In the genomic region with DNA sequence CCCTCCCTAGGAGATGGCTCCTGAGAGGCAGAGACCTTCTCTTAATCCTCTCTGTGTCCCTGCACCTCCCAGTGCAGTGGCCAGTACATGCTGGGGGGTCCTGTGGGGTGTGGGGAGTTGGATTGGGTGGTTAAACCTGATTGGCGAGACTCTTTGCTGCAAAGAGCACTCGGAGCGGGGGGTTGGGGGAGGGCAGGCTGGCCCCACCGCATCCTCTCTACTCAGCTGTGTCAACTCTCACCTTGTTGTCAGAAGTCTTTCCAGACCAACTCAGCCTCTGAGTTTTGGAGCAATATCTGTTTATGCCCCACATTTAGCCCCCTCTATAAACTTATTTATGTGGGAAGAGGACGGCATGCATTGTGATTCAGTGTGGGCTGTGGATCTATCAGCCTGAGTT, we compare ENCODE assay signal across 19 cellular contexts. TPM values are rescaled to one million over a fixed set of nuclear protein-coding genes. Genes with fewer than 3 reads are reported as not detected.
DNase-seq lines count a peak whose midpoint lies in the region; ATAC-seq and TF ChIP-seq lines count a peak whose summit lies in the region.
"Had no signal": no experiment of that assay in that cellular context is flagged by ENCODE, and none has a peak within 500 bp of the region (broad histone marks: within the 10 kb centered on the region; RNA-seq: fewer than 3 reads in every experiment).

No MANE protein-coding gene starts in this region.

- no peak overlapping the region for H3K4me3 Mint-ChIP-seq in GM23338
- H3K4me3 Mint-ChIP-seq in activated CD4-positive, alpha-beta T cell treated with anti-CD3 and anti-CD28 coated beads, Interleukin-2, amount 10 ng/mL, durations not matched to agents 7 days and 5 days: peak overlapping the region; percentile 43
- H3K4me3 Mint-ChIP-seq in activated naive CD8-positive, alpha-beta T cell: peak overlapping the region; percentile 64
- H3K4me3 Mint-ChIP-seq: activated B cell treated with CpG ODN at 0.5 μM for 24 hours had no signal

- peaks cover 45% of the 10 kb centered on the region for H3K79me1 ChIP-seq in trophoblast cell (ENCODE audit: low read length)

- ATAC-seq in GM23338 (no peak; the same call in 2 of the 3 replicates), Right ventricle myocardium inferior (no peak)
- ATAC-seq: SK-N-SH treated with all-trans-retinoic acid at 6 μM for 48 hours had no signal

- no peak overlapping the region for H3K27ac Mint-ChIP-seq in GM23338
- peak overlapping the region; percentile 93 for H3K27ac Mint-ChIP-seq in activated CD4-positive, alpha-beta T cell treated with anti-CD3 and anti-CD28 coated beads, Interleukin-2, amount 10 ng/mL, durations not matched to agents 7 days and 5 days
- peak overlapping the region; percentile 93 for H3K27ac Mint-ChIP-seq in activated naive CD8-positive, alpha-beta T cell
- H3K27ac Mint-ChIP-seq: activated B cell treated with CpG ODN at 0.5 μM for 24 hours had no signal

- H3K9me3 Mint-ChIP-seq in GM23338: no peaks in the 10 kb centered on the region; the same call in 2 of the 3 replicates
- peaks cover 3% of the 10 kb centered on the region for H3K9me3 Mint-ChIP-seq in activated CD4-positive, alpha-beta T cell treated with anti-CD3 and anti-CD28 coated beads, Interleukin-2, amount 10 ng/mL, durations not matched to agents 7 days and 5 days
- H3K9me3 Mint-ChIP-seq in activated naive CD8-positive, alpha-beta T cell (ENCODE audit: low read depth): no peaks in the 10 kb centered on the region
- H3K9me3 Mint-ChIP-seq: activated B cell treated with CpG ODN at 0.5 μM for 24 hours had no signal

- peak overlapping the region; percentile 84 for H3K14ac ChIP-seq in trophoblast cell (ENCODE audit: low read length)

- no peak for TF ChIP-seq CTCF in GM23338 (conservative IDR thresholded peaks at IDR 0.05; ENCODE audit: low read depth in 2 of 2)

- H4K8ac ChIP-seq in trophoblast cell (ENCODE audit: low read depth, low read length): peak overlapping the region; percentile 83

- H3K79me2 ChIP-seq in GM23338 (replicated peaks; ENCODE audit: insufficient read depth): no peaks in the 10 kb centered on the region
- peaks cover 9% of the 10 kb centered on the region for H3K79me2 ChIP-seq in trophoblast cell (ENCODE audit: control insufficient read depth, insufficient read depth, low read length, poor library complexity)

- peak overlapping the region; percentile 97 for H2BK12ac ChIP-seq in trophoblast cell (ENCODE audit: low read length)

- H3K4ac ChIP-seq in trophoblast cell (ENCODE audit: low read depth, low read length): peak overlapping the region; percentile 65

- H2AK5ac ChIP-seq in trophoblast cell (ENCODE audit: low read length): peak overlapping the region; percentile 98

- H3K18ac ChIP-seq in trophoblast cell (ENCODE audit: low read length): peak overlapping the region; percentile 32

- H2BK5ac ChIP-seq in trophoblast cell (ENCODE audit: low read depth, low read length, poor library complexity): peak overlapping the region; percentile 98

- peak overlapping the region; percentile 99 for H4K91ac ChIP-seq in trophoblast cell (ENCODE audit: low read depth, low read length)

- peaks cover 17% of the 10 kb centered on the region for H3K4me1 Mint-ChIP-seq in GM23338
- H3K4me1 Mint-ChIP-seq in activated CD4-positive, alpha-beta T cell treated with anti-CD3 and anti-CD28 coated beads, Interleukin-2, amount 10 ng/mL, durations not matched to agents 7 days and 5 days: peaks cover 96% of the 10 kb centered on the region
- H3K4me1 Mint-ChIP-seq in activated naive CD8-positive, alpha-beta T cell (ENCODE audit: low read depth): peaks cover 97% of the 10 kb centered on the region

- no peaks in the 10 kb centered on the region for H3K27me3 Mint-ChIP-seq in GM23338 (ENCODE audit: insufficient read depth, low read depth, poor library complexity)
- H3K27me3 Mint-ChIP-seq in activated CD4-positive, alpha-beta T cell treated with anti-CD3 and anti-CD28 coated beads, Interleukin-2, amount 10 ng/mL, durations not matched to agents 7 days and 5 days: no peaks in the 10 kb centered on the region
- no peaks in the 10 kb centered on the region for H3K27me3 Mint-ChIP-seq in activated naive CD8-positive, alpha-beta T cell
- H3K27me3 Mint-ChIP-seq: activated B cell treated with CpG ODN at 0.5 μM for 24 hours had no signal

- H3K27me3 ChIP-seq in GM23338 (ENCODE audit: insufficient read depth): no peaks in the 10 kb centered on the region
- no peaks in the 10 kb centered on the region for H3K27me3 ChIP-seq in trophoblast cell (ENCODE audit: insufficient read depth, low read length)

- no peaks in the 10 kb centered on the region for H3K9me3 ChIP-seq in trophoblast cell (ENCODE audit: insufficient read depth, low read depth, low read length)
- H3K9me3 ChIP-seq: BE2C had no signal

- POLR2A ChIA-PET in activated CD4-positive, alpha-beta T cell treated with anti-CD3 and anti-CD28 coated beads, Interleukin-2, amount 10 ng/mL, durations not matched to agents 7 days and 5 days (lab: Charles Lee): interaction anchor here (0.8 to 1.3 kb wide), 2 partner anchors 44 to 46 kb away, joined by 3 read pairs; no protein-coding TSS in a partner anchor

- H3K36me3 Mint-ChIP-seq in GM23338 (ENCODE audit: low read depth): no peaks in the 10 kb centered on the region
- peaks cover 6% of the 10 kb centered on the region for H3K36me3 Mint-ChIP-seq in activated CD4-positive, alpha-beta T cell treated with anti-CD3 and anti-CD28 coated beads, Interleukin-2, amount 10 ng/mL, durations not matched to agents 7 days and 5 days (ENCODE audit: low read depth)
- no peaks in the 10 kb centered on the region for H3K36me3 Mint-ChIP-seq in activated naive CD8-positive, alpha-beta T cell

- H2BK120ac ChIP-seq in trophoblast cell (ENCODE audit: insufficient read depth, low read length, poor library complexity): peak overlapping the region; percentile 99

- H4K12ac ChIP-seq in trophoblast cell (ENCODE audit: low read depth, low read length): no peak overlapping the region

- peaks cover 7% of the 10 kb centered on the region for H3K4me1 ChIP-seq in GM23338 (ENCODE audit: insufficient read depth)
- H3K4me1 ChIP-seq in trophoblast cell (ENCODE audit: control insufficient read depth in 1 of 2, insufficient read depth in 2 of 2, low read length in 2 of 2): peaks cover 40 to 47% of the 10 kb centered on the region in 2 experiments
- H3K4me1 ChIP-seq: BE2C had no signal

- DNase-seq in GM23338 (ENCODE audit: low spot score): no peak
- DNase-seq in activated CD4-positive, alpha-beta T cell treated with anti-CD3 and anti-CD28 coated beads, Interleukin-2, amount 10 ng/mL, durations not matched to agents 7 days and 5 days: peak; percentile 64
- DNase-seq in trophoblast cell: no peak
- DNase-seq in NCI-H2029 treated with DMSO at 0.1 percent for 48 hours (lab: John Stamatoyannopoulos, UW): no peak
- no peak for DNase-seq in Right ventricle myocardium inferior (ENCODE audit: missing footprints)
- no peak for DNase-seq in OCI-M1 (lab: John Stamatoyannopoulos, UW)
- no peak for DNase-seq in DMS53 (lab: John Stamatoyannopoulos, UW)
- DNase-seq: activated B cell treated with CpG ODN at 0.5 μM for 24 hours, BE2C, DND-41, NCI-H1417 treated with DMSO at 0.1 percent for 48 hours, NCI-H446 treated with DMSO at 0.1 percent for 48 hours, posterior cingulate gyrus, small intestine had no signal

- no peak overlapping the region for H3K4me2 ChIP-seq in GM23338
- H3K4me2 ChIP-seq in trophoblast cell (ENCODE audit: low read length): peak overlapping the region; percentile 14
- H3K4me2 ChIP-seq: KMS-11 had no signal

- H3K36me3 ChIP-seq in GM23338 (ENCODE audit: insufficient read depth): no peaks in the 10 kb centered on the region
- H3K36me3 ChIP-seq in trophoblast cell (ENCODE audit: control insufficient read depth in 1 of 2, insufficient read depth in 2 of 2, low read length in 2 of 2): no peaks in the 10 kb centered on the region
- H3K36me3 ChIP-seq: BE2C had no signal

- no peak overlapping the region for H3K9ac ChIP-seq in trophoblast cell (ENCODE audit: low read length)
- H3K9ac ChIP-seq: KMS-11 had no signal

- no peaks in the 10 kb centered on the region for H3K9me2 ChIP-seq in GM23338 (ENCODE audit: insufficient read depth)

- CTCF ChIA-PET in activated CD4-positive, alpha-beta T cell treated with anti-CD3 and anti-CD28 coated beads, Interleukin-2, amount 10 ng/mL, durations not matched to agents 7 days and 5 days (lab: Charles Lee): interaction anchor here (1.3 kb wide), 1 partner anchor 31 kb away, joined by 4 read pairs; no protein-coding TSS in a partner anchor

- H3K4me3 ChIP-seq in GM23338 (no peak overlapping the region), trophoblast cell (ENCODE audit: low read depth, low read length) (no peak overlapping the region)

- WGBS in trophoblast cell (ENCODE audit: extremely low coverage, insufficient coverage, insufficient read length): no CpG with 5 or more reads among the region's 5 CpGs

- H4K20me1 ChIP-seq in GM23338 (replicated peaks; ENCODE audit: insufficient read depth): no peaks in the 10 kb centered on the region

- H3K23ac ChIP-seq in trophoblast cell (ENCODE audit: low read length): no peak overlapping the region

- H2AFZ ChIP-seq in GM23338: 0 out of 2 replicates have a peak overlapping the region, but pooled peaks have one; percentile 66
- H2AFZ ChIP-seq in trophoblast cell (ENCODE audit: insufficient read depth, low read length, poor library complexity): peak overlapping the region; percentile 23

- no peaks in the 10 kb centered on the region for H3F3A ChIP-seq in GM23338 (replicated peaks; ENCODE audit: low read depth)

- no peak overlapping the region for H3K27ac ChIP-seq in GM23338 (ENCODE audit: low read depth)
- H3K27ac ChIP-seq in trophoblast cell (ENCODE audit: low read depth, low read length): peak overlapping the region; percentile 98
- H3K27ac ChIP-seq: KMS-11 had no signal

- intact Hi-C loops in Right ventricle myocardium inferior (cut with DNase I): no loop called here

RNA-seq across cellular contexts. Expression of gene SMARCE1, which starts 40.0 kb away (rescaled TPM):
- total RNA-seq in GM23338 (2014; rRNA removed; shearing (Covaris generic)): 77.6 and 101 TPM in 2 replicates
- polyA plus RNA-seq in GM23338 (2016; fragmentation: Nextera tagmentation; extraction: Ambion mirVana): 230 and 258 TPM in 2 replicates
- total RNA-seq in activated CD4-positive, alpha-beta T cell treated with anti-CD3 and anti-CD28 coated beads, Interleukin-2, amount 10 ng/mL, durations not matched to agents 7 days and 5 days: 100 to 1,000 TPM; 110 to 117 TPM
- 112 and 118 TPM in 2 replicates for polyA plus RNA-seq in trophoblast cell (2013)
- total RNA-seq in Right ventricle myocardium inferior: 56.9 TPM

RNA-seq across cellular contexts. Expression of gene CCR7, which starts 42.4 kb away (rescaled TPM):
- total RNA-seq in GM23338 (2014; rRNA removed; shearing (Covaris generic)): 0.59 TPM in 1 of 2 replicates, not detected in the other
- 0.37 and 0.75 TPM in 2 replicates for polyA plus RNA-seq in GM23338 (2016; fragmentation: Nextera tagmentation; extraction: Ambion mirVana)
- 100 to 1,000 TPM; 281 to 323 TPM for total RNA-seq in activated CD4-positive, alpha-beta T cell treated with anti-CD3 and anti-CD28 coated beads, Interleukin-2, amount 10 ng/mL, durations not matched to agents 7 days and 5 days
- 217 and 236 TPM in 2 replicates for polyA plus RNA-seq in trophoblast cell (2013)
- not detected for total RNA-seq in Right ventricle myocardium inferior
- total RNA-seq: chondrocyte, endothelial cell of umbilical vein had no signal

RNA-seq across cellular contexts. Expression of gene KRT222, which starts 57.3 kb away (rescaled TPM):
- total RNA-seq in GM23338 (2014; rRNA removed; shearing (Covaris generic)): 0.12 TPM in 1 of 2 replicates, not detected in the other
- 0.49 TPM in 1 of 2 replicates, not detected in the other for polyA plus RNA-seq in GM23338 (2016; fragmentation: Nextera tagmentation; extraction: Ambion mirVana)
- total RNA-seq in activated CD4-positive, alpha-beta T cell treated with anti-CD3 and anti-CD28 coated beads, Interleukin-2, amount 10 ng/mL, durations not matched to agents 7 days and 5 days: not detected
- polyA plus RNA-seq in trophoblast cell (2013): 0.08 and 0.10 TPM in 2 replicates
- 0.41 TPM for total RNA-seq in Right ventricle myocardium inferior
- total RNA-seq: activated B cell treated with CpG ODN at 0.5 μM for 24 hours, chondrocyte, endothelial cell of umbilical vein had no signal
- polyA plus RNA-seq: endothelial cell of umbilical vein had no signal

Comparison
In these comparisons a context has a peak if more than half of its experiments do, and no peak if none do; other contexts are left out.
1. RNA of gene CCR7, which starts 42.4 kb away (total RNA-seq): 281 to 323 TPM in activated CD4-positive, alpha-beta T cell treated with anti-CD3 and anti-CD28 coated beads, Interleukin-2, amount 10 ng/mL, durations not matched to agents 7 days and 5 days; 0.59 TPM in GM23338 and not detected in Right ventricle myocardium inferior (single experiment); every median in the first group is over 100 times any median in the second.